ENCODE assay signal across 8 cellular contexts in genomic region chr2:127106998-127107621, GRCh38. TPM values are rescaled to one million over a fixed set of nuclear protein-coding genes. Genes with fewer than 3 reads are reported as not detected.
DNase-seq lines count a peak whose midpoint lies in the region; ATAC-seq and FAIRE-seq lines count a peak whose summit lies in the region.

TSS of gene BIN1 (minus strand) at chr2:127107154. CDS start at chr2:127106943, 211 bp downstream.

- H3K36me3 Mint-ChIP-seq in activated naive CD4-positive, alpha-beta T cell treated with anti-CD3 and anti-CD28 coated beads for 36 hours (ENCODE audit: low read depth) = no peaks in the 10 kb centered on the region

- CTCF ChIA-PET in activated naive CD4-positive, alpha-beta T cell treated with anti-CD3 and anti-CD28 coated beads for 36 hours (lab: Charles Lee) = no interaction called here

- peak within 1 kb of the TSS; percentile 99 for H3K4me2 ChIP-seq in neuronal stem cell (ENCODE audit: insufficient read depth, low read length, poor library complexity, severe bottlenecking)

- H3K9me3 Mint-ChIP-seq in activated naive CD4-positive, alpha-beta T cell treated with anti-CD3 and anti-CD28 coated beads for 36 hours = no peaks in the 10 kb centered on the region

- H3K4me1 ChIP-seq in neuronal stem cell (ENCODE audit: control insufficient read depth in 2 of 2, insufficient read depth in 1 of 2, low read depth in 1 of 2, low read length in 2 of 2) (peaks cover 14 to 26% of the 10 kb centered on the region in 2 donors), subcutaneous abdominal adipose tissue (ENCODE audit: control insufficient read depth in 5 of 5, insufficient read depth in 5 of 5, low read length in 5 of 5) (peaks cover 10 to 67% (median 62%) of the 10 kb centered on the region in 5 donors)

- H3K9ac ChIP-seq in neuronal stem cell (ENCODE audit: low read depth, low read length, poor library complexity) = peak within 1 kb of the TSS; percentile 96
- H3K9ac ChIP-seq in subcutaneous abdominal adipose tissue (ENCODE audit: low read length in 5 of 5) = peak within 1 kb of the TSS; percentile 63 to 87 (median 79)

- peak; percentile 88 for ATAC-seq in GM21528 (IDR thresholded peaks at IDR 0.05; ENCODE audit: low FRiP score, unreplicated experiment)

- no CpG with 5 or more reads among the region's 77 CpGs for WGBS in neuronal stem cell (ENCODE audit: extremely low coverage in 2 of 2, insufficient read length in 2 of 2, insufficient replicate concordance in 1 of 2), 2 donors

- H2BK15ac ChIP-seq in neuronal stem cell (ENCODE audit: low read length) = peak within 1 kb of the TSS; percentile 87

- FAIRE-seq in frontal cortex (lab: Jason Lieb, UNC) = no peak

- peaks cover 0 to 3% (median 1%) of the 10 kb centered on the region in 3 experiments for H3K27me3 ChIP-seq in neuronal stem cell (ENCODE audit: control insufficient read depth in 3 of 3, insufficient read depth in 3 of 3, low read depth in 1 of 3, low read length in 3 of 3)
- H3K27me3 ChIP-seq in subcutaneous abdominal adipose tissue (ENCODE audit: control insufficient read depth in 5 of 5, insufficient read depth in 4 of 5, low read length in 5 of 5) = no peaks in the 10 kb centered on the region

- no peaks in the 10 kb centered on the region for H3K9me3 ChIP-seq in neuronal stem cell (replicated peaks in 1 of 2; ENCODE audit: control insufficient read depth in 2 of 2, insufficient read depth in 1 of 2, low read depth in 1 of 2, low read length in 2 of 2)
- H3K9me3 ChIP-seq in subcutaneous abdominal adipose tissue (ENCODE audit: control insufficient read depth in 5 of 5, low read length in 5 of 5) = no peaks in the 10 kb centered on the region

- H3K27ac ChIP-seq in neuronal stem cell (replicated peaks; ENCODE audit: low read length) (peak within 1 kb of the TSS; percentile 69), subcutaneous abdominal adipose tissue (ENCODE audit: low read depth, low read length) (peak within 1 kb of the TSS; percentile 72)

- H2BK12ac ChIP-seq in neuronal stem cell (ENCODE audit: low read length) = peak within 1 kb of the TSS; percentile 85

- intact Hi-C loops in activated naive CD4-positive, alpha-beta T cell treated with anti-CD3 and anti-CD28 coated beads for 36 hours (cut with micrococcal nuclease) = loop anchor here (1.0 to 2.0 kb wide), 5 partner anchors 27 to 419 kb away; partner anchors contain the start of gene IWS1

- DNase-seq in DMS153 treated with DMSO at 0.1 percent for 48 hours (lab: John Stamatoyannopoulos, UW; ENCODE audit: unreplicated experiment) = peak; percentile 29
- peak; percentile 98 for DNase-seq in HuH-7 (ENCODE audit: low spot score)
- DNase-seq in SIG-M5 treated with dmso at 0.1 percent for 504 hours (lab: John Stamatoyannopoulos, UW; ENCODE audit: unreplicated experiment) = peak; percentile 42
- DNase-seq in activated naive CD4-positive, alpha-beta T cell treated with anti-CD3 and anti-CD28 coated beads for 36 hours = peak; percentile 83
- DNase-seq in frontal cortex (ENCODE audit: low spot score in 2 of 2) = peak; percentile 92 to 95
- DNase-seq in neuronal stem cell (ENCODE audit: low spot score) = peak; percentile 94

- peak within 1 kb of the TSS; percentile 84 to 92 for H3K4me3 ChIP-seq in neuronal stem cell (ENCODE audit: low read length in 2 of 2)
- peak within 1 kb of the TSS; percentile 76 to 90 (median 81) for H3K4me3 ChIP-seq in subcutaneous abdominal adipose tissue (ENCODE audit: low read depth in 1 of 5, low read length in 5 of 5)

- peak within 1 kb of the TSS; percentile 91 for H2BK5ac ChIP-seq in neuronal stem cell (ENCODE audit: low read length)

- H3K23ac ChIP-seq in neuronal stem cell (ENCODE audit: low read depth, low read length, poor library complexity) = peak within 1 kb of the TSS; percentile 86

- H3K18ac ChIP-seq in neuronal stem cell (ENCODE audit: low read length) = peak within 1 kb of the TSS; percentile 89

- peak within 1 kb of the TSS; percentile 72 for H3K4me3 Mint-ChIP-seq in activated naive CD4-positive, alpha-beta T cell treated with anti-CD3 and anti-CD28 coated beads for 36 hours

- H3K27ac Mint-ChIP-seq in activated naive CD4-positive, alpha-beta T cell treated with anti-CD3 and anti-CD28 coated beads for 36 hours = no peak within 1 kb of the TSS

- peak within 1 kb of the TSS; percentile 94 for H2AK5ac ChIP-seq in neuronal stem cell (ENCODE audit: low read depth, low read length)

- H3K36me3 ChIP-seq in neuronal stem cell (replicated peaks in 1 of 2; ENCODE audit: control insufficient read depth in 2 of 2, insufficient read depth in 2 of 2, low read length in 2 of 2) (peaks cover 0 to 1% of the 10 kb centered on the region in 2 donors), subcutaneous abdominal adipose tissue (ENCODE audit: control insufficient read depth in 5 of 5, insufficient read depth in 5 of 5, low read length in 5 of 5) (no peaks in the 10 kb centered on the region)

- H3K79me1 ChIP-seq in neuronal stem cell (ENCODE audit: low read depth, low read length) = peaks cover 21% of the 10 kb centered on the region

- peaks cover 3% of the 10 kb centered on the region for H3K4me1 Mint-ChIP-seq in activated naive CD4-positive, alpha-beta T cell treated with anti-CD3 and anti-CD28 coated beads for 36 hours (ENCODE audit: low read depth)

- H2BK120ac ChIP-seq in neuronal stem cell (ENCODE audit: low read depth, low read length) = peak within 1 kb of the TSS; percentile 93

- H4K8ac ChIP-seq in neuronal stem cell (ENCODE audit: low read depth, low read length) = peak within 1 kb of the TSS; percentile 26

- peak within 1 kb of the TSS; percentile 45 for H3K4ac ChIP-seq in neuronal stem cell (ENCODE audit: low read length)

- H3K27me3 Mint-ChIP-seq in activated naive CD4-positive, alpha-beta T cell treated with anti-CD3 and anti-CD28 coated beads for 36 hours (ENCODE audit: low read depth) = peaks cover 9% of the 10 kb centered on the region

- H3K14ac ChIP-seq in neuronal stem cell (ENCODE audit: low read length) = peak within 1 kb of the TSS; percentile 59

- peak within 1 kb of the TSS; percentile 98 for H2AFZ ChIP-seq in neuronal stem cell (ENCODE audit: low read length)

- H4K91ac ChIP-seq in neuronal stem cell (ENCODE audit: low read depth, low read length, poor library complexity) = no peak within 1 kb of the TSS

RNA-seq across cellular contexts. Expression of gene BIN1, which starts in this region (rescaled TPM):
- 10 to 100 TPM; 50.4 to 51.1 TPM for total RNA-seq in activated naive CD4-positive, alpha-beta T cell treated with anti-CD3 and anti-CD28 coated beads for 36 hours
- total RNA-seq in frontal cortex = 57.5 TPM
- polyA plus RNA-seq in neuronal stem cell (2013, experiment 1 of 2) = 58.5 TPM
- polyA plus RNA-seq in neuronal stem cell (2013, experiment 2 of 2) = 59.1 TPM

Comparison
In these comparisons a context has a peak if more than half of its experiments do, and no peak if none do; other contexts are left out.
1. Peak in every context shown above with its lines: DNase-seq, ATAC-seq, H3K4me3 ChIP-seq and H3K27ac ChIP-seq.
2. DNase-seq: peak in every context shown above with its lines; median percentile 98 in HuH-7; 94 in neuronal stem cell; 94 in frontal cortex; 83 in activated naive CD4-positive, alpha-beta T cell treated with anti-CD3 and anti-CD28 coated beads for 36 hours; 42 in SIG-M5 treated with dmso at 0.1 percent for 504 hours; 29 in DMS153 treated with DMSO at 0.1 percent for 48 hours.